In genomic region chr16:72313903-72314302, GRCh38 we compare ENCODE assay signal across 19 cellular contexts.
DNase-seq lines count a peak whose midpoint lies in the region; ATAC-seq and TF ChIP-seq lines count a peak whose summit lies in the region.
"Had no signal": no experiment of that assay in that cellular context is flagged by ENCODE, and none has a peak within 500 bp of the region (broad histone marks: within the 10 kb centered on the region; RNA-seq: fewer than 3 reads in every experiment).

No MANE protein-coding gene starts in this region.

- H3K36me3 Mint-ChIP-seq in brain = peaks cover 13% of the 10 kb centered on the region

- no peak for ATAC-seq in HG03097 (IDR thresholded peaks at IDR 0.05; ENCODE audit: low FRiP score, unreplicated experiment)
- ATAC-seq: A549, GM23338, HepG2 had no signal

- peaks cover 11% of the 10 kb centered on the region for H3K4me1 ChIP-seq in osteoblast (ENCODE audit: insufficient read depth, low read length)
- H3K4me1 ChIP-seq: A549 had no signal

- TF ChIP-seq CTCF in brain (conservative IDR thresholded peaks at IDR 0.05) (no peak), osteoblast (IDR thresholded peaks at IDR 0.05; ENCODE audit: extremely low read depth, low read depth, low read length) (no peak)

- DNase-seq in EH (ENCODE audit: low read depth) (peak; percentile 22), fibroblast of the conjunctiva (ENCODE audit: low read depth) (peak; percentile 6), osteoblast (ENCODE audit: insufficient read length, low spot score, missing footprints) (peak; percentile 5), hypothalamus (lab: John Stamatoyannopoulos, UW) (no peak), hepatic stellate cell (ENCODE audit: low spot score) (no peak)
- DNase-seq: AML-193; CD4-positive, alpha-beta T cell; DMS153; DMS79 treated with DMSO at 0.1 percent for 48 hours; EL; HCEC 1CT; KG1 had no signal

- H3K4me3 Mint-ChIP-seq in brain = no peak overlapping the region
- H3K4me3 Mint-ChIP-seq: CD4-positive, alpha-beta T cell; GM23338 had no signal

- H3K27ac ChIP-seq in osteoblast (ENCODE audit: low read depth, low read length) = no peak overlapping the region
- H3K27ac ChIP-seq: 22Rv1, A549, C4-2B had no signal

- no peaks in the 10 kb centered on the region for H3K36me3 ChIP-seq in osteoblast (ENCODE audit: insufficient read depth, low read length)

- no peaks in the 10 kb centered on the region for H4K20me1 ChIP-seq in osteoblast (ENCODE audit: insufficient read depth, low read length)

- peaks cover 13 to 20% (median 16%) of the 10 kb centered on the region in 5 experiments for H3K9me3 Mint-ChIP-seq in brain

- no peaks in the 10 kb centered on the region for H3K79me2 ChIP-seq in osteoblast (ENCODE audit: insufficient read depth, low read length)

- no peak overlapping the region for H2AFZ ChIP-seq in osteoblast (ENCODE audit: low read length)
- H2AFZ ChIP-seq: GM23338 had no signal

- H3K9me3 ChIP-seq in osteoblast (ENCODE audit: low read depth, low read length) = no peaks in the 10 kb centered on the region

- peak overlapping the region in 3 of 5 experiments; percentile 28 to 92 (median 91) for H3K27ac Mint-ChIP-seq in brain
- H3K27ac Mint-ChIP-seq: CD4-positive, alpha-beta T cell; GM23338 had no signal

- no peaks in the 10 kb centered on the region for H3K27me3 Mint-ChIP-seq in brain
- H3K27me3 Mint-ChIP-seq: CD4-positive, alpha-beta T cell had no signal

- no peaks in the 10 kb centered on the region for H3K27me3 ChIP-seq in osteoblast (ENCODE audit: insufficient read depth, low read length)

- no peak overlapping the region for H3K4me3 ChIP-seq in osteoblast (ENCODE audit: insufficient read depth, low read length)
- H3K4me3 ChIP-seq: A549, GM23338 had no signal

- H3K4me1 Mint-ChIP-seq in brain = peaks cover 28% of the 10 kb centered on the region

- no peak overlapping the region for H3K4me2 ChIP-seq in osteoblast (ENCODE audit: insufficient read depth, low read length)
- H3K4me2 ChIP-seq: A549, GM23338 had no signal

Comparison
In these comparisons a context has a peak if more than half of its experiments do, and no peak if none do; other contexts are left out.
1. DNase-seq: peak in EH (single experiment), fibroblast of the conjunctiva (single experiment) and osteoblast (single experiment); none in hypothalamus (0 of 51) and hepatic stellate cell (single experiment).